Comparison of ENCODE assay signal across 33 cellular contexts in genomic region chr10:2972810-2973209, GRCh38.
"Had no signal": no experiment of that assay in that cellular context is flagged by ENCODE, and none has a peak within 500 bp of the region (broad histone marks: within the 10 kb centered on the region; RNA-seq: fewer than 3 reads in every experiment).

No MANE protein-coding gene starts in this region.

- H3K4me1 Mint-ChIP-seq: activated B cell treated with CpG ODN at 0.5 μM for 24 hours; activated CD8-positive, alpha-beta memory T cell treated with anti-CD3 and anti-CD28 coated beads, Interleukin-2, amount 10 ng/mL, durations not matched to agents 7 days and 5 days; activated naive CD8-positive, alpha-beta T cell treated with anti-CD3 and anti-CD28 coated beads for 36 hours; activated T-helper 17 cell treated with anti-CD3 and anti-CD28 coated beads, Interleukin-2, amount 50 U/mL, for 72 hours had no signal

- H3K27me3 Mint-ChIP-seq: brain had no signal

- H3K4me3 Mint-ChIP-seq: activated B cell treated with CpG ODN at 0.5 μM for 24 hours; activated CD4-positive, alpha-beta memory T cell treated with anti-CD3 and anti-CD28 coated beads for 36 hours; activated CD8-positive, alpha-beta memory T cell treated with anti-CD3 and anti-CD28 coated beads, Interleukin-2, amount 10 ng/mL, durations not matched to agents 7 days and 5 days; activated naive CD8-positive, alpha-beta T cell treated with anti-CD3 and anti-CD28 coated beads for 36 hours; activated T-cell treated with anti-CD3 and anti-CD28 coated beads, Interleukin-2, amount 50 U/mL, for 72 hours; activated T-helper 17 cell treated with anti-CD3 and anti-CD28 coated beads, Interleukin-2, amount 50 U/mL, for 72 hours; brain had no signal

- DNase-seq: activated B cell treated with CpG ODN at 0.5 μM for 24 hours; activated CD4-positive, alpha-beta memory T cell treated with anti-CD3 and anti-CD28 coated beads for 36 hours; activated CD4-positive, alpha-beta T cell treated with anti-CD3 and anti-CD28 coated beads for 4 hours; activated CD4-positive, alpha-beta T cell treated with anti-CD3 and anti-CD28 coated beads, Interleukin-2, amount 50 U/mL, for 1 hour; activated CD4-positive, CD25-positive, alpha-beta regulatory T cell treated with anti-CD3 and anti-CD28 coated beads, Interleukin-2, amount 50 U/mL, for 72 hours; activated CD8-positive, alpha-beta memory T cell treated with anti-CD3 and anti-CD28 coated beads, Interleukin-2, amount 10 ng/mL, durations not matched to agents 7 days and 5 days; activated effector memory CD4-positive, alpha-beta T cell treated with anti-CD3 and anti-CD28 coated beads, Interleukin-2, amount 50 U/mL, for 16 hours; activated naive CD4-positive, alpha-beta T cell; activated naive CD4-positive, alpha-beta T cell treated with anti-CD3 and anti-CD28 coated beads, Interleukin-2, amount 50 U/mL, for 16 hours; activated naive CD8-positive, alpha-beta T cell treated with anti-CD3 and anti-CD28 coated beads for 36 hours; activated T-cell treated with anti-CD3 and anti-CD28 coated beads, Interleukin-2, amount 50 U/mL, for 1 hour; activated T-cell treated with anti-CD3 and anti-CD28 coated beads, Interleukin-2, amount 50 U/mL, for 72 hours; caudate nucleus; cerebellar nuclear complex; KG1; MM.1S; MV-4-11; NCI-H1092; NCI-H1436 treated with DMSO at 0.1 percent for 48 hours; NCI-H1694 treated with DMSO at 0.1 percent for 48 hours; NCI-H2029; NCI-H345; NCI-H524 treated with DMSO at 0.1 percent for 48 hours; NK-92 treated with Interleukin-12 subunit alpha and Interleukin-12 subunit beta, amount 100 ng/mL, for 24 hours; PC-9; Right ventricle myocardium superior; SW 1271; T-helper 1 cell; T-helper 2 cell; T-helper 9 cell had no signal

- H2AFZ ChIP-seq: PC-9 had no signal

- H3K4me3 ChIP-seq: PC-9 had no signal

- H3K4me2 ChIP-seq: PC-9 had no signal

- H3K27ac ChIP-seq: PC-9, VCaP had no signal

- H3K36me3 Mint-ChIP-seq: activated CD4-positive, alpha-beta memory T cell treated with anti-CD3 and anti-CD28 coated beads for 36 hours; activated CD8-positive, alpha-beta memory T cell treated with anti-CD3 and anti-CD28 coated beads, Interleukin-2, amount 10 ng/mL, durations not matched to agents 7 days and 5 days; activated naive CD8-positive, alpha-beta T cell treated with anti-CD3 and anti-CD28 coated beads for 36 hours; brain had no signal

- ATAC-seq: activated CD8-positive, alpha-beta memory T cell treated with anti-CD3 and anti-CD28 coated beads, Interleukin-2, amount 10 ng/mL, durations not matched to agents 7 days and 5 days; activated T-cell treated with anti-CD3 and anti-CD28 coated beads, Interleukin-2, amount 50 U/mL, for 72 hours; activated T-helper 17 cell treated with anti-CD3 and anti-CD28 coated beads, Interleukin-2, amount 50 U/mL, for 72 hours had no signal

- H3K27ac Mint-ChIP-seq: activated B cell treated with CpG ODN at 0.5 μM for 24 hours; activated CD4-positive, alpha-beta memory T cell treated with anti-CD3 and anti-CD28 coated beads for 36 hours; activated CD8-positive, alpha-beta memory T cell treated with anti-CD3 and anti-CD28 coated beads, Interleukin-2, amount 10 ng/mL, durations not matched to agents 7 days and 5 days; activated naive CD8-positive, alpha-beta T cell treated with anti-CD3 and anti-CD28 coated beads for 36 hours; activated T-cell treated with anti-CD3 and anti-CD28 coated beads, Interleukin-2, amount 50 U/mL, for 72 hours; activated T-helper 17 cell treated with anti-CD3 and anti-CD28 coated beads, Interleukin-2, amount 50 U/mL, for 72 hours had no signal

- H3K9me3 Mint-ChIP-seq: activated B cell treated with CpG ODN at 0.5 μM for 24 hours; activated CD4-positive, alpha-beta memory T cell treated with anti-CD3 and anti-CD28 coated beads for 36 hours; activated naive CD8-positive, alpha-beta T cell treated with anti-CD3 and anti-CD28 coated beads for 36 hours; activated T-cell treated with anti-CD3 and anti-CD28 coated beads, Interleukin-2, amount 50 U/mL, for 72 hours; activated T-helper 17 cell treated with anti-CD3 and anti-CD28 coated beads, Interleukin-2, amount 50 U/mL, for 72 hours; brain had no signal
